ENCODE assay signal across 8 cellular contexts in genomic region chr16:1610841-1611653, GRCh38. TPM values are rescaled to one million over a fixed set of nuclear protein-coding genes. Genes with fewer than 3 reads are reported as not detected.
DNase-seq lines count a peak whose midpoint lies in the region; ATAC-seq, FAIRE-seq and TF ChIP-seq lines count a peak whose summit lies in the region.

No MANE protein-coding gene starts in this region.

- TF ChIP-seq CTCF in KMS-11 (conservative IDR thresholded peaks at IDR 0.05; ENCODE audit: low read depth, low read length) (no peak), ascending aorta (IDR thresholded peaks at IDR 0.05) (no peak), kidney (IDR thresholded peaks at IDR 0.05; ENCODE audit: borderline replicate concordance, extremely low read depth, insufficient read depth) (no peak)

- H3K36me3 ChIP-seq in KMS-11 (ENCODE audit: insufficient read depth) (no peaks in the 10 kb centered on the region), ascending aorta (peaks cover 2 to 9% of the 10 kb centered on the region in 2 donors), kidney (ENCODE audit: control insufficient read depth in 1 of 2, insufficient read depth in 2 of 2, low read length in 2 of 2) (peaks cover 4 to 8% of the 10 kb centered on the region in 2 donors)

- FAIRE-seq in kidney (lab: Jason Lieb, UNC) = no peak

- H3K27me3 ChIP-seq in KMS-11 (ENCODE audit: insufficient read depth, low read depth) = peaks cover 10% of the 10 kb centered on the region; the same call in 1 of the 2 replicates
- H3K27me3 ChIP-seq in ascending aorta = no peaks in the 10 kb centered on the region

- peak overlapping the region; percentile 90 for H2AFZ ChIP-seq in KMS-11 (ENCODE audit: low read depth)

- H3K27ac Mint-ChIP-seq in stimulated activated naive B cell treated with anti-CD40 and anti-IgM and Interleukin-4, amounts not matched to agents 10 μg/mL and 1 μg/mL and 100 μg/mL, for 72 hours = peak overlapping the region; percentile 97

- DNase-seq in Caki2 (ENCODE audit: low read depth) (peak; percentile 58), ascending aorta (ENCODE audit: low spot score in 2 of 2) (no peak), kidney (no peak), NOMO-1 treated with DMSO at 0.1 percent for 48 hours (lab: John Stamatoyannopoulos, UW; ENCODE audit: unreplicated experiment) (no peak), AG08395 (ENCODE audit: low spot score) (no peak)
- no peak for DNase-seq in stimulated activated naive B cell treated with anti-CD40 and anti-IgM and Interleukin-4, amounts not matched to agents 10 μg/mL and 1 μg/mL and 100 μg/mL, for 72 hours

- H3K4me3 Mint-ChIP-seq in stimulated activated naive B cell treated with anti-CD40 and anti-IgM and Interleukin-4, amounts not matched to agents 10 μg/mL and 1 μg/mL and 100 μg/mL, for 72 hours = peak overlapping the region; percentile 90 to 92

- H3K9me3 Mint-ChIP-seq in stimulated activated naive B cell treated with anti-CD40 and anti-IgM and Interleukin-4, amounts not matched to agents 10 μg/mL and 1 μg/mL and 100 μg/mL, for 72 hours = no peaks in the 10 kb centered on the region

- peaks cover 22 to 68% of the 10 kb centered on the region in 2 donors for H3K4me1 Mint-ChIP-seq in stimulated activated naive B cell treated with anti-CD40 and anti-IgM and Interleukin-4, amounts not matched to agents 10 μg/mL and 1 μg/mL and 100 μg/mL, for 72 hours

- H3K4me2 ChIP-seq in KMS-11 = peak overlapping the region; percentile 93

- intact Hi-C loops in ascending aorta (cut with DNase I) = loop anchor here (1.0 to 5.0 kb wide), 9 partner anchors 79 to 1411 kb away; partner anchors contain the start of genes CLCN7, FAHD1, HAGH and HCFC1R1
- intact Hi-C loops in kidney (cut with DNase I) = no loop called here

- H3K4me3 ChIP-seq in KMS-11 (IDR thresholded peaks at IDR 0.05; ENCODE audit: insufficient read depth, low read depth, low read length) (no peak overlapping the region), ascending aorta (peak overlapping the region; percentile 63 to 83), kidney (ENCODE audit: low read length in 2 of 2) (peak overlapping the region; percentile 75 to 80)

- in situ Hi-C loops in Caki2 (cut with HindIII; ENCODE audit: low pct_unique_long_range_greater_than_20kb, low sequenced_read_pairs) = no loop called here

- H3K9ac ChIP-seq in KMS-11 = peak overlapping the region; percentile 79
- peak overlapping the region in 1 of 2 donors; percentile 26 for H3K9ac ChIP-seq in kidney (ENCODE audit: low read length in 2 of 2)

- no peaks in the 10 kb centered on the region for H4K20me1 ChIP-seq in KMS-11 (ENCODE audit: insufficient read depth)

- H3K9me3 ChIP-seq in ascending aorta (no peaks in the 10 kb centered on the region), kidney (ENCODE audit: control insufficient read depth in 1 of 2, low read length in 2 of 2) (no peaks in the 10 kb centered on the region)

- peaks cover 13% of the 10 kb centered on the region; the same call in 1 of the 2 replicates for H3K79me2 ChIP-seq in KMS-11 (ENCODE audit: insufficient read depth, low read depth)

- peaks cover 9 to 16% of the 10 kb centered on the region in 2 donors for H3K36me3 Mint-ChIP-seq in stimulated activated naive B cell treated with anti-CD40 and anti-IgM and Interleukin-4, amounts not matched to agents 10 μg/mL and 1 μg/mL and 100 μg/mL, for 72 hours

- H3K4me1 ChIP-seq in KMS-11 (ENCODE audit: low read depth, poor library complexity, severe bottlenecking) = peaks cover 16% of the 10 kb centered on the region
- H3K4me1 ChIP-seq in ascending aorta = peaks cover 26 to 28% of the 10 kb centered on the region in 2 donors
- peaks cover 13 to 26% of the 10 kb centered on the region in 2 donors for H3K4me1 ChIP-seq in kidney (ENCODE audit: control insufficient read depth in 1 of 2, insufficient read depth in 1 of 2, low read depth in 1 of 2, low read length in 2 of 2)

- ATAC-seq in stimulated activated naive B cell treated with anti-CD40 and anti-IgM and Interleukin-4, amounts not matched to agents 10 μg/mL and 1 μg/mL and 100 μg/mL, for 72 hours (replicated peaks) = no peak
- no peak for ATAC-seq in HG02623 (IDR thresholded peaks at IDR 0.05; ENCODE audit: unreplicated experiment)

- H3K27ac ChIP-seq in KMS-11 (peak overlapping the region; percentile 79), ascending aorta (peak overlapping the region; percentile 73 to 84), kidney (ENCODE audit: low read depth in 2 of 2, low read length in 2 of 2) (peak overlapping the region; percentile 47 to 57)

- H3K27me3 Mint-ChIP-seq in stimulated activated naive B cell treated with anti-CD40 and anti-IgM and Interleukin-4, amounts not matched to agents 10 μg/mL and 1 μg/mL and 100 μg/mL, for 72 hours = no peaks in the 10 kb centered on the region

RNA-seq across cellular contexts. Expression of gene IFT140, which starts 0.8 kb away (rescaled TPM):
- total RNA-seq in Caki2 (2014; rRNA removed; shearing (Covaris generic); ENCODE audit: low replicate concordance) = 34.1 and 57.5 TPM in 2 replicates
- total RNA-seq in ascending aorta = 21.9 TPM
- 38.0 TPM for total RNA-seq in kidney
- polyA plus RNA-seq in kidney (ENCODE audit: insufficient read depth, low read depth, low replicate concordance) = 13.5 TPM

RNA-seq across cellular contexts. Expression of gene CRAMP1, which starts 1.1 kb away (rescaled TPM):
- total RNA-seq in Caki2 (2014; rRNA removed; shearing (Covaris generic); ENCODE audit: low replicate concordance) = 4.1 TPM in 2 replicates
- total RNA-seq in ascending aorta = 12.7 TPM
- total RNA-seq in kidney = 20.0 TPM
- polyA plus RNA-seq in kidney (ENCODE audit: insufficient read depth, low read depth, low replicate concordance) = 2.9 TPM
